ENCODE assay signal across 14 cellular contexts in genomic region chr22:24440718-24441405, GRCh38. TPM values are rescaled to one million over a fixed set of nuclear protein-coding genes. Genes with fewer than 3 reads are reported as not detected.
DNase-seq lines count a peak whose midpoint lies in the region; ATAC-seq and TF ChIP-seq lines count a peak whose summit lies in the region.
"Had no signal": no experiment of that assay in that cellular context is flagged by ENCODE, and none has a peak within 500 bp of the region (broad histone marks: within the 10 kb centered on the region; RNA-seq: fewer than 3 reads in every experiment).

No MANE protein-coding gene starts in this region.

- peak overlapping the region; percentile 47 to 100 for H3K27ac Mint-ChIP-seq in natural killer cell treated with Interleukin-12 subunit alpha and Interleukin-12 subunit beta and Interleukin-15 and Interleukin-18, amount 100 ng/mL, for 72 hours
- H3K27ac Mint-ChIP-seq in natural killer cell (peak overlapping the region in 1 of 2 donors; percentile 61), naive B cell (peak overlapping the region in 5 of 6 donors; percentile 54 to 98 (median 80))
- peak overlapping the region; percentile 82 for H3K27ac Mint-ChIP-seq in activated CD8-positive, alpha-beta T cell treated with anti-CD3 and anti-CD28 coated beads for 36 hours

- no peak for TF ChIP-seq CTCF in natural killer cell (IDR thresholded peaks at IDR 0.05)
- TF ChIP-seq CTCF in activated CD8-positive, alpha-beta T cell treated with anti-CD3 and anti-CD28 coated beads for 36 hours (IDR thresholded peaks at IDR 0.05), result no peak

- peak overlapping the region; percentile 18 for H3K4me3 Mint-ChIP-seq in natural killer cell treated with Interleukin-12 subunit alpha and Interleukin-12 subunit beta and Interleukin-15 and Interleukin-18, amount 100 ng/mL, for 72 hours
- H3K4me3 Mint-ChIP-seq in natural killer cell (no peak overlapping the region), naive B cell (peak overlapping the region in 1 of 8 donors; percentile 47)
- no peak overlapping the region for H3K4me3 Mint-ChIP-seq in activated CD8-positive, alpha-beta T cell treated with anti-CD3 and anti-CD28 coated beads for 36 hours

- no peak for ATAC-seq in natural killer cell treated with Interleukin-12 subunit alpha and Interleukin-12 subunit beta and Interleukin-15 and Interleukin-18, amount 100 ng/mL, for 72 hours
- no peak for ATAC-seq in natural killer cell
- ATAC-seq in activated CD8-positive, alpha-beta T cell treated with anti-CD3 and anti-CD28 coated beads for 36 hours, result no peak
- no peak for ATAC-seq in naive B cell (ENCODE audit: low read depth in 2 of 2)
- no peak for ATAC-seq in HG02798 (IDR thresholded peaks at IDR 0.05; ENCODE audit: poor library complexity, unreplicated experiment)
- ATAC-seq in HG03457 (IDR thresholded peaks at IDR 0.05; ENCODE audit: unreplicated experiment), result no peak
- ATAC-seq in GM21717 (IDR thresholded peaks at IDR 0.05; ENCODE audit: unreplicated experiment), result no peak
- ATAC-seq: Panc1 had no signal

- no peaks in the 10 kb centered on the region for H3K27me3 Mint-ChIP-seq in natural killer cell treated with Interleukin-12 subunit alpha and Interleukin-12 subunit beta and Interleukin-15 and Interleukin-18, amount 100 ng/mL, for 72 hours
- H3K27me3 Mint-ChIP-seq in natural killer cell (ENCODE audit: low read depth in 2 of 2) (no peaks in the 10 kb centered on the region), naive B cell (no peaks in the 10 kb centered on the region)
- H3K27me3 Mint-ChIP-seq in activated CD8-positive, alpha-beta T cell treated with anti-CD3 and anti-CD28 coated beads for 36 hours, result no peaks in the 10 kb centered on the region

- DNase-seq in natural killer cell treated with Interleukin-12 subunit alpha and Interleukin-12 subunit beta and Interleukin-15 and Interleukin-18, amount 100 ng/mL, for 72 hours (ENCODE audit: low spot score), result no peak
- no peak for DNase-seq in natural killer cell
- DNase-seq in activated CD8-positive, alpha-beta T cell treated with anti-CD3 and anti-CD28 coated beads for 36 hours, result no peak
- no peak for DNase-seq in naive B cell
- no peak for DNase-seq in kidney tubule cell (ENCODE audit: low spot score)
- DNase-seq: BE2C; NCI-H1436; stimulated activated CD4-positive, alpha-beta T cell treated with anti-CD3 and anti-CD28 coated beads, Interleukin-15, amount 100 ng/mL, for 24 hours; T-helper 9 cell had no signal

- intact Hi-C loops in natural killer cell (cut with micrococcal nuclease), result no loop called here
- intact Hi-C loops in activated CD8-positive, alpha-beta T cell treated with anti-CD3 and anti-CD28 coated beads for 36 hours (cut with micrococcal nuclease), result no loop called here

- no peaks in the 10 kb centered on the region for H3K9me3 Mint-ChIP-seq in natural killer cell treated with Interleukin-12 subunit alpha and Interleukin-12 subunit beta and Interleukin-15 and Interleukin-18, amount 100 ng/mL, for 72 hours
- no peaks in the 10 kb centered on the region for H3K9me3 Mint-ChIP-seq in natural killer cell
- no peaks in the 10 kb centered on the region for H3K9me3 Mint-ChIP-seq in activated CD8-positive, alpha-beta T cell treated with anti-CD3 and anti-CD28 coated beads for 36 hours
- no peaks in the 10 kb centered on the region for H3K9me3 Mint-ChIP-seq in naive B cell

- H3K4me1 Mint-ChIP-seq in natural killer cell treated with Interleukin-12 subunit alpha and Interleukin-12 subunit beta and Interleukin-15 and Interleukin-18, amount 100 ng/mL, for 72 hours (ENCODE audit: low read depth in 2 of 2), result peaks cover 20 to 43% of the 10 kb centered on the region in 2 donors
- H3K4me1 Mint-ChIP-seq in natural killer cell (peaks cover 7 to 10% of the 10 kb centered on the region in 2 donors), naive B cell (peaks cover 22 to 62% (median 61%) of the 10 kb centered on the region in 3 donors)
- peaks cover 92% of the 10 kb centered on the region for H3K4me1 Mint-ChIP-seq in activated CD8-positive, alpha-beta T cell treated with anti-CD3 and anti-CD28 coated beads for 36 hours (ENCODE audit: low read depth)

- POLR2A ChIA-PET in activated CD8-positive, alpha-beta T cell treated with anti-CD3 and anti-CD28 coated beads for 36 hours (lab: Charles Lee), result interaction anchor here (1.4 kb wide), 1 partner anchor 14 kb away, joined by 4 read pairs; the partner anchor contains the start of gene ADORA2A

- H3K36me3 Mint-ChIP-seq in natural killer cell treated with Interleukin-12 subunit alpha and Interleukin-12 subunit beta and Interleukin-15 and Interleukin-18, amount 100 ng/mL, for 72 hours, result no peaks in the 10 kb centered on the region
- H3K36me3 Mint-ChIP-seq in natural killer cell (no peaks in the 10 kb centered on the region), naive B cell (peaks cover 6 to 9% of the 10 kb centered on the region in 2 donors)
- peaks cover 62% of the 10 kb centered on the region for H3K36me3 Mint-ChIP-seq in activated CD8-positive, alpha-beta T cell treated with anti-CD3 and anti-CD28 coated beads for 36 hours (ENCODE audit: low read depth)

- CTCF ChIA-PET in activated CD8-positive, alpha-beta T cell treated with anti-CD3 and anti-CD28 coated beads for 36 hours (lab: Charles Lee), result interaction anchor here (1.5 kb wide), 1 partner anchor 18 kb away, joined by 8 read pairs; no protein-coding TSS in a partner anchor

RNA-seq across cellular contexts. Expression of gene ADORA2A, which starts 13.5 kb away (rescaled TPM):
- total RNA-seq in natural killer cell treated with Interleukin-12 subunit alpha and Interleukin-12 subunit beta and Interleukin-15 and Interleukin-18, amount 100 ng/mL, for 72 hours, result 10 to 100 TPM; 29.0 to 81.6 TPM
- 10 to 100 TPM; 11.0 to 15.0 (median 11.7) TPM for total RNA-seq in natural killer cell
- total RNA-seq in activated CD8-positive, alpha-beta T cell treated with anti-CD3 and anti-CD28 coated beads for 36 hours, result 10 to 100 TPM; 41.4 to 42.9 TPM
- 10 to 100 TPM; 43.9 to 79.9 (median 52.5) TPM for polyA plus RNA-seq in naive B cell (ENCODE audit: low read depth in 6 of 6)

RNA-seq across cellular contexts. Expression of gene UPB1, which starts 54.3 kb away (rescaled TPM):
- total RNA-seq in natural killer cell treated with Interleukin-12 subunit alpha and Interleukin-12 subunit beta and Interleukin-15 and Interleukin-18, amount 100 ng/mL, for 72 hours, result 1 to 10 TPM in 1 of 2 donors, under 1 TPM in 1; 0.84 to 1.9 TPM
- total RNA-seq in natural killer cell, result 1 to 10 TPM in 1 of 3 donors, under 1 TPM in 2; 0.33 to 1.6 (median 0.50) TPM
- under 1 TPM; 0.16 to 0.49 TPM for total RNA-seq in activated CD8-positive, alpha-beta T cell treated with anti-CD3 and anti-CD28 coated beads for 36 hours
- polyA plus RNA-seq in naive B cell (ENCODE audit: low read depth in 6 of 6), result under 1 TPM in 5 of 6 donors, not detected in 1; 0.08 to 0.90 (median 0.20) TPM
- total RNA-seq: Daoy had no signal
